ENCODE assay signal across 9 cellular contexts in the genomic region with DNA sequence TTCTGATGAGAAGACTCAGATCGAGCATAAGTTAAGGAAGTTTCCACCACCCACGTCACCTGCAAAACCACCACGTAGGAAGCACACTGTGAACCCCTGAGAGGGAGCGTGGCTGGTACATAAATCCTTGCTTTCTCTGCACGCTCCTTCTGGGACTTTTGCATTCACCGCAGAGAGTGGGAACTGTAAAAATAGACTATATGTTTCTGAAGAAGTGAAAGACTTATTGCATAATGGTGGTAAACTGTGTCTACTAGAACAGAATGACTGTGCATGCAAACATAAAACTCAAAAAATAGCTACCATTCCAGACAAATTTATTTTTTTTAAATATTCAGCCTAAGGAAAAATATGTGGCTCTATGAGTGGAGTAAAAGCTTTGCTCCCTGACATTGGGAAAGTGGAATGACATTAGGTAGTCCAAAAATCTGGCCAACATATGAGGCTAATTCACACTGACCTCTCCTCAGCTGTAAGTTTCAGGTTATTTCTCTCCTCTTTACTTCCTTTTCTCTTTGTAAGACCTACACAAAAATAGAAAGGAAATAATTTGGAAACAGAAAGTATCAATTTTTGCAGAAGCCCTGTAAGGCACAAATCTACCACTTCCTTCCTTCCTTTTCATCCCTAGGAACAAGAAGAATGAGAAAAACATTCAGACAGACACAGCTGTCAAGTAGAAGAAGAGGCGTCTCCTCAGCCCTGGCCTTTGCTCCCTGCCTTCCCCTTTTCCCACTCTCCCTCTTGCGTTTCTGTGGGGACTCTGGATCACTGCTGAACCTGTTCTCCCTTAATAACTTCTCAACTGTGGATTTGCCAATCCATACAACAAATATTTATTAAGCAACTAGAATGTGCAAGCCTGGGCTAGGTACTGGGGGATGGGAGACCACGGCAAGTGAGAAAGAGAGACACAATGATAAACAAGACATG.
DNase-seq lines count a peak whose midpoint lies in the region; ATAC-seq, FAIRE-seq and TF ChIP-seq lines count a peak whose summit lies in the region.
"Had no signal": no experiment of that assay in that cellular context is flagged by ENCODE, and none has a peak within 500 bp of the region (broad histone marks: within the 10 kb centered on the region; RNA-seq: fewer than 3 reads in every experiment).

No MANE protein-coding gene starts in this region.

- H3K4me1 ChIP-seq in liver (ENCODE audit: control insufficient read depth in 4 of 4, insufficient read depth in 4 of 4, low read length in 3 of 4) (peaks cover 0 to 13% (median 7%) of the 10 kb centered on the region in 4 donors), HepG2 (ENCODE audit: insufficient read depth, low read length) (peaks cover 7% of the 10 kb centered on the region)

- in situ Hi-C loops in HepG2 (cut with HindIII; ENCODE audit: extremely low pct_ligation_motif_present, low pct_unique_long_range_greater_than_20kb): no loop called here

- H3K79me2 ChIP-seq in HepG2 (ENCODE audit: insufficient read depth, low read length): no peaks in the 10 kb centered on the region

- H3K4me1 Mint-ChIP-seq in natural killer cell treated with Interleukin-12 subunit alpha and Interleukin-12 subunit beta and Interleukin-15 and Interleukin-18, amount 100 ng/mL, for 72 hours (ENCODE audit: low read depth in 2 of 2): peaks cover 30 to 33% of the 10 kb centered on the region in 2 donors

- no peak for TF ChIP-seq POLR2A in HepG2 (IDR thresholded peaks at IDR 0.05; ENCODE audit: insufficient read depth in 1 of 2, low read depth in 2 of 2, low read length in 2 of 2)

- peaks cover 23% of the 10 kb centered on the region for H3K36me3 Mint-ChIP-seq in natural killer cell treated with Interleukin-12 subunit alpha and Interleukin-12 subunit beta and Interleukin-15 and Interleukin-18, amount 100 ng/mL, for 72 hours

- intact Hi-C loops in HepG2 (cut with micrococcal nuclease; ENCODE audit: unreplicated experiment): no loop called here

- DNase-seq in HepG2 (ENCODE audit: low spot score): no peak
- DNase-seq in activated T-cell treated with anti-CD3 and anti-CD28 coated beads for 48 hours (ENCODE audit: low read depth): peak; percentile 52
- peak; percentile 62 for DNase-seq in natural killer cell treated with Interleukin-12 subunit alpha and Interleukin-12 subunit beta and Interleukin-15 and Interleukin-18, amount 100 ng/mL, for 72 hours (ENCODE audit: low spot score)
- DNase-seq in LoVo (ENCODE audit: low spot score): no peak
- no peak for DNase-seq in urothelium cell line (ENCODE audit: low spot score)
- DNase-seq in DMS53 (lab: John Stamatoyannopoulos, UW): no peak

- TF ChIP-seq RAD21 in liver (IDR thresholded peaks at IDR 0.05) (peak in 1 of 2 donors; percentile 50), HepG2 (CRISPR knock-in tag; IDR thresholded peaks at IDR 0.05) (no peak)

- no peak overlapping the region for H3K9ac ChIP-seq in liver (ENCODE audit: low read depth in 1 of 2, low read length in 2 of 2)
- no peak overlapping the region for H3K9ac ChIP-seq in HepG2 (ENCODE audit: insufficient read depth, low read depth, low read length)

- WGBS in liver: 53% methylated on average over 9 of the region's 9 CpGs
- WGBS in HepG2 (ENCODE audit: low lambda C conversion rate): 41% methylated on average over 9 of the region's 9 CpGs

- H3K9me3 ChIP-seq in liver (ENCODE audit: control insufficient read depth in 4 of 4, low read length in 3 of 4) (no peaks in the 10 kb centered on the region), HepG2 (ENCODE audit: low read length) (peaks cover 8% of the 10 kb centered on the region; the same call in 1 of the 2 replicates)

- H3K27me3 ChIP-seq in liver (ENCODE audit: control insufficient read depth in 4 of 4, insufficient read depth in 4 of 4, low read length in 3 of 4) (no peaks in the 10 kb centered on the region), HepG2 (ENCODE audit: control insufficient read depth in 1 of 2, insufficient read depth in 2 of 2, low read length in 2 of 2) (peaks cover 0 to 3% of the 10 kb centered on the region in 2 experiments; a peak in 2 of 5 replicates)

- TF ChIP-seq CTCF in liver (IDR thresholded peaks at IDR 0.05; ENCODE audit: low read depth, low read length, missing input control): no peak
- TF ChIP-seq CTCF in HepG2 (CRISPR knock-in tag; IDR thresholded peaks at IDR 0.05): no peak

- no peak overlapping the region for H3K4me2 ChIP-seq in HepG2 (ENCODE audit: low read depth, low read length)

- H3K27ac Mint-ChIP-seq in natural killer cell treated with Interleukin-12 subunit alpha and Interleukin-12 subunit beta and Interleukin-15 and Interleukin-18, amount 100 ng/mL, for 72 hours: peak overlapping the region; percentile 92 to 98

- no peak overlapping the region for H3K4me3 ChIP-seq in liver (ENCODE audit: low read depth in 1 of 3, low read length in 3 of 3)
- no peak overlapping the region for H3K4me3 ChIP-seq in HepG2 (replicated peaks in 1 of 3; ENCODE audit: insufficient read depth in 1 of 3, low read depth in 2 of 3, low read length in 3 of 3)

- H3K4me3 Mint-ChIP-seq in natural killer cell treated with Interleukin-12 subunit alpha and Interleukin-12 subunit beta and Interleukin-15 and Interleukin-18, amount 100 ng/mL, for 72 hours: peak overlapping the region; percentile 88

- H2AFZ ChIP-seq in HepG2 (ENCODE audit: low read length): no peak overlapping the region

- H3K9me3 Mint-ChIP-seq in natural killer cell treated with Interleukin-12 subunit alpha and Interleukin-12 subunit beta and Interleukin-15 and Interleukin-18, amount 100 ng/mL, for 72 hours: no peaks in the 10 kb centered on the region

- H3K27me3 Mint-ChIP-seq in natural killer cell treated with Interleukin-12 subunit alpha and Interleukin-12 subunit beta and Interleukin-15 and Interleukin-18, amount 100 ng/mL, for 72 hours: no peaks in the 10 kb centered on the region

- POLR2A ChIA-PET in HepG2 (lab: Yijun Ruan, JAX): no interaction called here

- H3K27ac ChIP-seq in liver (ENCODE audit: low read depth in 1 of 2, low read length in 2 of 2) (peak overlapping the region in 1 of 2 donors; percentile 8), HepG2 (ENCODE audit: extremely low read length, insufficient read depth, low read length) (no peak overlapping the region)

- no TSS peak for BruUV-seq in HepG2 (replicated peaks; lab: Mats Ljungman, UMichigan)

- FAIRE-seq in HepG2 (lab: Jason Lieb, UNC): no peak
- FAIRE-seq in urothelium cell line (lab: Jason Lieb, UNC): no peak
- FAIRE-seq: islet of Langerhans had no signal

- CTCF ChIA-PET in HepG2 (lab: Yijun Ruan, JAX; ENCODE audit: low intra/inter-chr PET ratio, low total read pairs): no interaction called here

- no peaks in the 10 kb centered on the region for H4K20me1 ChIP-seq in HepG2 (ENCODE audit: insufficient read depth, low read length)

- no peak for TF ChIP-seq EP300 in HepG2 (IDR thresholded peaks at IDR 0.05; ENCODE audit: low read depth in 2 of 2, low read length in 2 of 2)
- TF ChIP-seq EP300 in HepG2 (CRISPR knock-in tag; IDR thresholded peaks at IDR 0.05; ENCODE audit: borderline replicate concordance): no peak

- H3K36me3 ChIP-seq in liver (ENCODE audit: control insufficient read depth in 4 of 4, insufficient read depth in 3 of 4, low read depth in 1 of 4, low read length in 3 of 4) (no peaks in the 10 kb centered on the region), HepG2 (replicated peaks in 1 of 2; ENCODE audit: control insufficient read depth in 1 of 2, insufficient read depth in 2 of 2, low read length in 2 of 2) (no peaks in the 10 kb centered on the region)

- ATAC-seq in HepG2 (no peak), HG03460 (IDR thresholded peaks at IDR 0.05; ENCODE audit: unreplicated experiment) (peak; percentile 85)
- ATAC-seq in natural killer cell treated with Interleukin-12 subunit alpha and Interleukin-12 subunit beta and Interleukin-15 and Interleukin-18, amount 100 ng/mL, for 72 hours: peak; percentile 80 to 89

TF ChIP-seq in liver, 16 proteins besides CTCF, POLR2A, EP300 and RAD21:
- TF ChIP-seq HNF4A (conservative IDR thresholded peaks at IDR 0.05) (peak; percentile 37 to 38), MAX (IDR thresholded peaks at IDR 0.05) (peak; percentile 35), YY1 (IDR thresholded peaks at IDR 0.05) (no peak)
TF ChIP-seq in liver: peak in this region for 2.

TF ChIP-seq in HepG2, 621 proteins besides CTCF, POLR2A, EP300 and RAD21:
- TF ChIP-seq CC2D1A (CRISPR knock-in tag; IDR thresholded peaks at IDR 0.05) (no peak), ARNTL (CRISPR knock-in tag; IDR thresholded peaks at IDR 0.05) (no peak), ZC3H13 (CRISPR knock-in tag; IDR thresholded peaks at IDR 0.05) (no peak), ZNF382 (CRISPR knock-in tag; IDR thresholded peaks at IDR 0.05; ENCODE audit: borderline replicate concordance) (no peak), PCBP1 (IDR thresholded peaks at IDR 0.05; ENCODE audit: borderline replicate concordance, low read depth, low read length) (no peak), FOXK2 (IDR thresholded peaks at IDR 0.05) (no peak), ERF (CRISPR knock-in tag; IDR thresholded peaks at IDR 0.05) (no peak), ZNF704 (CRISPR knock-in tag; IDR thresholded peaks at IDR 0.05; ENCODE audit: borderline replicate concordance) (no peak)
- TF ChIP-seq, protein P1, sequence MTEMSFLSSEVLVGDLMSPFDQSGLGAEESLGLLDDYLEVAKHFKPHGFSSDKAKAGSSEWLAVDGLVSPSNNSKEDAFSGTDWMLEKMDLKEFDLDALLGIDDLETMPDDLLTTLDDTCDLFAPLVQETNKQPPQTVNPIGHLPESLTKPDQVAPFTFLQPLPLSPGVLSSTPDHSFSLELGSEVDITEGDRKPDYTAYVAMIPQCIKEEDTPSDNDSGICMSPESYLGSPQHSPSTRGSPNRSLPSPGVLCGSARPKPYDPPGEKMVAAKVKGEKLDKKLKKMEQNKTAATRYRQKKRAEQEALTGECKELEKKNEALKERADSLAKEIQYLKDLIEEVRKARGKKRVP (CRISPR knock-in tag; IDR thresholded peaks at IDR 0.05): no peak
TF ChIP-seq in HepG2: peak in this region for 0.

Comparison
In these comparisons a context has a peak if more than half of its experiments do, and no peak if none do; other contexts are left out.
1. DNase-seq: peak in activated T-cell treated with anti-CD3 and anti-CD28 coated beads for 48 hours (single experiment) and natural killer cell treated with Interleukin-12 subunit alpha and Interleukin-12 subunit beta and Interleukin-15 and Interleukin-18, amount 100 ng/mL, for 72 hours (single experiment); none in HepG2 (single experiment), LoVo (single experiment), urothelium cell line (single experiment) and DMS53 (single experiment).